12 cellular contexts compared by ENCODE assay signal in the genomic region with DNA sequence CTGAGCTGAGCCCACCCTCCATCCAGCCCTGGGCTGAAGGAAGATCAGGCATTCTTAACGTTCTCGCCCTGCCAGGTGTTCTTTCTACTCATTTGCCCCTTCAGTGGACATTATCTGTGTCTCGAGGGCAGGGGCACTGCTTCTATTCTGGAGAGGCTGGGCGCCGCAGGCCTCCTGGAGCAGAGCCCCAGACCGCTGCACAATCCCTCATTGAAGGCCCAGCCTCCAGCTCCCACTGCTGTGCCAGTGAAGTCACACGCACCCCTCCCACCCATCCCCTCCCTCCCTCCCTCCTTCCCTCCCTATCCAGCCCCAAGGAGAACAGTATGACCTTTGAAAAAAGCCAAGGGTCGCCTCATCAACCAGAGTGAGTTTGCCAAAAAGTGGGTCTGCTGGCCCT.
DNase-seq lines count a peak whose midpoint lies in the region; TF ChIP-seq lines count a peak whose summit lies in the region.
"Had no signal": no experiment of that assay in that cellular context is flagged by ENCODE, and none has a peak within 500 bp of the region (broad histone marks: within the 10 kb centered on the region; RNA-seq: fewer than 3 reads in every experiment).

No MANE protein-coding gene starts in this region.

- H4K20me1 ChIP-seq in neural cell (ENCODE audit: insufficient read depth): no peaks in the 10 kb centered on the region

- no peaks in the 10 kb centered on the region for H3K4me1 Mint-ChIP-seq in activated T-helper 2 cell treated with anti-CD3 and anti-CD28 coated beads, Interferon-gamma antibody, Interleukin-2, Interleukin-4, amounts not matched to agents 10 μg/mL and 5 μg/mL and 100 μg/mL, durations not matched to agents 14 hours and 24 hours and 36 hours (ENCODE audit: low read depth)
- H3K4me1 Mint-ChIP-seq: CD4-positive, CD25-positive, alpha-beta regulatory T cell had no signal

- H3K9me3 Mint-ChIP-seq in activated T-helper 2 cell treated with anti-CD3 and anti-CD28 coated beads, Interferon-gamma antibody, Interleukin-2, Interleukin-4, amounts not matched to agents 10 μg/mL and 5 μg/mL and 100 μg/mL, durations not matched to agents 14 hours and 24 hours and 36 hours: no peaks in the 10 kb centered on the region
- H3K9me3 Mint-ChIP-seq: CD4-positive, CD25-positive, alpha-beta regulatory T cell had no signal

- H3K9ac ChIP-seq in neural cell (ENCODE audit: low read length): no peak overlapping the region

- H3K36me3 Mint-ChIP-seq in activated T-helper 2 cell treated with anti-CD3 and anti-CD28 coated beads, Interferon-gamma antibody, Interleukin-2, Interleukin-4, amounts not matched to agents 10 μg/mL and 5 μg/mL and 100 μg/mL, durations not matched to agents 14 hours and 24 hours and 36 hours (ENCODE audit: low read depth): no peaks in the 10 kb centered on the region
- H3K36me3 Mint-ChIP-seq: CD4-positive, CD25-positive, alpha-beta regulatory T cell had no signal

- no peak for TF ChIP-seq POLR2A in uterus (IDR thresholded peaks at IDR 0.05)

- H2AFZ ChIP-seq in neural cell (ENCODE audit: low read depth, low read length): no peak overlapping the region

- H3K4me3 ChIP-seq in neural cell (ENCODE audit: low read length) (no peak overlapping the region), uterus (no peak overlapping the region)
- H3K4me3 ChIP-seq: HAP-1 had no signal

- DNase-seq in globus pallidus (ENCODE audit: low spot score) (peak; percentile 76), SW480 (ENCODE audit: low spot score) (no peak), uterus (no peak), SIG-M5 (lab: John Stamatoyannopoulos, UW) (no peak)
- no peak for DNase-seq in activated T-helper 2 cell treated with anti-CD3 and anti-CD28 coated beads, Interferon-gamma antibody, Interleukin-2, Interleukin-4, amounts not matched to agents 10 μg/mL and 5 μg/mL and 100 μg/mL, durations not matched to agents 14 hours and 24 hours and 36 hours (ENCODE audit: low spot score)
- DNase-seq: BE2C; Caco-2; CD4-positive, CD25-positive, alpha-beta regulatory T cell had no signal

- no peaks in the 10 kb centered on the region for H3K9me3 ChIP-seq in neural cell (ENCODE audit: low read length)
- no peaks in the 10 kb centered on the region for H3K9me3 ChIP-seq in uterus
- H3K9me3 ChIP-seq: BE2C, Caco-2, HAP-1 had no signal

- H3K27ac Mint-ChIP-seq in activated T-helper 2 cell treated with anti-CD3 and anti-CD28 coated beads, Interferon-gamma antibody, Interleukin-2, Interleukin-4, amounts not matched to agents 10 μg/mL and 5 μg/mL and 100 μg/mL, durations not matched to agents 14 hours and 24 hours and 36 hours: no peak overlapping the region
- H3K27ac Mint-ChIP-seq: CD4-positive, CD25-positive, alpha-beta regulatory T cell had no signal

- TF ChIP-seq RAD21 in neural cell (conservative IDR thresholded peaks at IDR 0.05): no peak

- no peaks in the 10 kb centered on the region for H3K4me1 ChIP-seq in uterus
- H3K4me1 ChIP-seq: BE2C, Caco-2, HAP-1 had no signal

- H3K27me3 ChIP-seq in neural cell (ENCODE audit: insufficient read depth, low read depth, low read length) (no peaks in the 10 kb centered on the region), uterus (no peaks in the 10 kb centered on the region)
- H3K27me3 ChIP-seq: BE2C had no signal

- intact Hi-C loops in activated T-helper 2 cell treated with anti-CD3 and anti-CD28 coated beads, Interferon-gamma antibody, Interleukin-2, Interleukin-4, amounts not matched to agents 10 μg/mL and 5 μg/mL and 100 μg/mL, durations not matched to agents 14 hours and 24 hours and 36 hours (cut with micrococcal nuclease): loop anchor here (10.0 kb wide), 1 partner anchor 123 kb away; no protein-coding TSS in a partner anchor
- intact Hi-C loops in uterus (cut with DNase I; ENCODE audit: low total_unique reads): loop anchor here (10.0 kb wide), 1 partner anchor 143 kb away; no protein-coding TSS in a partner anchor

- no peak for TF ChIP-seq CTCF in neural cell (IDR thresholded peaks at IDR 0.05; ENCODE audit: poor library complexity, severe bottlenecking)
- no peak for TF ChIP-seq CTCF in uterus (IDR thresholded peaks at IDR 0.05)

- no peaks in the 10 kb centered on the region for H3F3A ChIP-seq in neural cell (ENCODE audit: insufficient read depth, low read length, poor library complexity, severe bottlenecking)

- H3K27me3 Mint-ChIP-seq in activated T-helper 2 cell treated with anti-CD3 and anti-CD28 coated beads, Interferon-gamma antibody, Interleukin-2, Interleukin-4, amounts not matched to agents 10 μg/mL and 5 μg/mL and 100 μg/mL, durations not matched to agents 14 hours and 24 hours and 36 hours (ENCODE audit: low read depth): no peaks in the 10 kb centered on the region

- no peaks in the 10 kb centered on the region for H3K9me2 ChIP-seq in neural cell (ENCODE audit: insufficient read depth, low read length)

- H3K27ac ChIP-seq in angular gyrus (ENCODE audit: low read depth, low read length) (peak overlapping the region; percentile 42), neural cell (ENCODE audit: low read length) (peak overlapping the region; percentile 89), uterus (no peak overlapping the region)
- H3K27ac ChIP-seq: HL-60 had no signal

- no peaks in the 10 kb centered on the region for H3K79me2 ChIP-seq in neural cell (replicated peaks; ENCODE audit: insufficient read depth, low read length)

- peaks cover 6% of the 10 kb centered on the region for H3K36me3 ChIP-seq in neural cell (ENCODE audit: insufficient read depth, low read length)
- H3K36me3 ChIP-seq in uterus: no peaks in the 10 kb centered on the region
- H3K36me3 ChIP-seq: BE2C, HAP-1 had no signal

- H3K4me2 ChIP-seq in neural cell (ENCODE audit: low read length): no peak overlapping the region

- TF ChIP-seq EP300 in neural cell (conservative IDR thresholded peaks at IDR 0.05; ENCODE audit: poor library complexity, severe bottlenecking): no peak

- no peak overlapping the region for H3K4me3 Mint-ChIP-seq in activated T-helper 2 cell treated with anti-CD3 and anti-CD28 coated beads, Interferon-gamma antibody, Interleukin-2, Interleukin-4, amounts not matched to agents 10 μg/mL and 5 μg/mL and 100 μg/mL, durations not matched to agents 14 hours and 24 hours and 36 hours (ENCODE audit: low read depth)
- H3K4me3 Mint-ChIP-seq: CD4-positive, CD25-positive, alpha-beta regulatory T cell had no signal

TF ChIP-seq in neural cell, 6 proteins besides CTCF, POLR2A, EP300 and RAD21:
- no peak for TF ChIP-seq SMC3 (conservative IDR thresholded peaks at IDR 0.05; ENCODE audit: poor library complexity)
- TF ChIP-seq, protein P1, sequence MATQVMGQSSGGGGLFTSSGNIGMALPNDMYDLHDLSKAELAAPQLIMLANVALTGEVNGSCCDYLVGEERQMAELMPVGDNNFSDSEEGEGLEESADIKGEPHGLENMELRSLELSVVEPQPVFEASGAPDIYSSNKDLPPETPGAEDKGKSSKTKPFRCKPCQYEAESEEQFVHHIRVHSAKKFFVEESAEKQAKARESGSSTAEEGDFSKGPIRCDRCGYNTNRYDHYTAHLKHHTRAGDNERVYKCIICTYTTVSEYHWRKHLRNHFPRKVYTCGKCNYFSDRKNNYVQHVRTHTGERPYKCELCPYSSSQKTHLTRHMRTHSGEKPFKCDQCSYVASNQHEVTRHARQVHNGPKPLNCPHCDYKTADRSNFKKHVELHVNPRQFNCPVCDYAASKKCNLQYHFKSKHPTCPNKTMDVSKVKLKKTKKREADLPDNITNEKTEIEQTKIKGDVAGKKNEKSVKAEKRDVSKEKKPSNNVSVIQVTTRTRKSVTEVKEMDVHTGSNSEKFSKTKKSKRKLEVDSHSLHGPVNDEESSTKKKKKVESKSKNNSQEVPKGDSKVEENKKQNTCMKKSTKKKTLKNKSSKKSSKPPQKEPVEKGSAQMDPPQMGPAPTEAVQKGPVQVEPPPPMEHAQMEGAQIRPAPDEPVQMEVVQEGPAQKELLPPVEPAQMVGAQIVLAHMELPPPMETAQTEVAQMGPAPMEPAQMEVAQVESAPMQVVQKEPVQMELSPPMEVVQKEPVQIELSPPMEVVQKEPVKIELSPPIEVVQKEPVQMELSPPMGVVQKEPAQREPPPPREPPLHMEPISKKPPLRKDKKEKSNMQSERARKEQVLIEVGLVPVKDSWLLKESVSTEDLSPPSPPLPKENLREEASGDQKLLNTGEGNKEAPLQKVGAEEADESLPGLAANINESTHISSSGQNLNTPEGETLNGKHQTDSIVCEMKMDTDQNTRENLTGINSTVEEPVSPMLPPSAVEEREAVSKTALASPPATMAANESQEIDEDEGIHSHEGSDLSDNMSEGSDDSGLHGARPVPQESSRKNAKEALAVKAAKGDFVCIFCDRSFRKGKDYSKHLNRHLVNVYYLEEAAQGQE (IDR thresholded peaks at IDR 0.05; ENCODE audit: borderline replicate concordance): no peak

Comparison
In these comparisons a context has a peak if more than half of its experiments do, and no peak if none do; other contexts are left out.
1. H3K27ac ChIP-seq: peak in angular gyrus (single experiment) and neural cell (single experiment); none in uterus (0 of 2).